22 cellular contexts compared by ENCODE assay signal in genomic region chr22:45425531-45426265, GRCh38. TPM values are rescaled to one million over a fixed set of nuclear protein-coding genes. Genes with fewer than 3 reads are reported as not detected.
DNase-seq lines count a peak whose midpoint lies in the region; ATAC-seq and TF ChIP-seq lines count a peak whose summit lies in the region.
"Had no signal": no experiment of that assay in that cellular context is flagged by ENCODE, and none has a peak within 500 bp of the region (broad histone marks: within the 10 kb centered on the region; RNA-seq: fewer than 3 reads in every experiment).

No MANE protein-coding gene starts in this region.

- H3K9me3 ChIP-seq in right lobe of liver (no peaks in the 10 kb centered on the region), testis (no peaks in the 10 kb centered on the region)

- H3K4me1 ChIP-seq in right lobe of liver (no peaks in the 10 kb centered on the region), testis (no peaks in the 10 kb centered on the region)

- H3K9me3 Mint-ChIP-seq in stimulated activated effector memory CD8-positive, alpha-beta T cell treated with anti-CD3 and anti-CD28 coated beads, Interleukin-12 subunit alpha, Interleukin-12 subunit beta, amount 100 ng/mL, for 72 hours, result peaks cover 4% of the 10 kb centered on the region
- H3K9me3 Mint-ChIP-seq in activated T-cell treated with anti-CD3 and anti-CD28 coated beads, Interleukin-2, amount 50 U/mL, for 72 hours, result peaks cover 0 to 2% of the 10 kb centered on the region in 2 donors
- H3K9me3 Mint-ChIP-seq: IgD-negative memory B cell had no signal

- no peaks in the 10 kb centered on the region for H3K27me3 Mint-ChIP-seq in activated T-cell treated with anti-CD3 and anti-CD28 coated beads, Interleukin-2, amount 50 U/mL, for 72 hours (ENCODE audit: low read depth)

- 90% methylated on average over 15 of the region's 23 CpGs for WGBS in right lobe of liver (ENCODE audit: insufficient coverage, low coverage, low lambda C conversion rate, missing lambda C conversion rate)
- 92 to 93% methylated on average over 22 to 23 of the region's 23 CpGs for WGBS in testis, 2 donors

- ATAC-seq in right lobe of liver, result no peak
- no peak for ATAC-seq in stimulated activated effector memory CD8-positive, alpha-beta T cell treated with anti-CD3 and anti-CD28 coated beads, Interleukin-12 subunit alpha, Interleukin-12 subunit beta, amount 100 ng/mL, for 72 hours
- ATAC-seq in activated T-cell treated with anti-CD3 and anti-CD28 coated beads, Interleukin-2, amount 50 U/mL, for 72 hours (replicated peaks in 1 of 2), result no peak
- ATAC-seq: PC-3 had no signal

- no peaks in the 10 kb centered on the region for H3K36me3 ChIP-seq in right lobe of liver
- no peaks in the 10 kb centered on the region for H3K36me3 ChIP-seq in testis (ENCODE audit: low read depth, missing control alignments)

- peak; percentile 49 for DNase-seq in activated CD8-positive, alpha-beta memory T cell treated with anti-CD3 and anti-CD28 coated beads for 24 hours
- no peak for DNase-seq in activated CD8-positive, alpha-beta memory T cell treated with anti-CD3 and anti-CD28 coated beads, Interleukin-2, amount 50 U/mL, for 4 hours
- DNase-seq in coronary artery (ENCODE audit: low spot score) (peak; percentile 65), right lobe of liver (peak in 2 of 3 donors; percentile 42 to 43), testis (peak; percentile 8)
- no peak for DNase-seq in stimulated activated effector memory CD8-positive, alpha-beta T cell treated with anti-CD3 and anti-CD28 coated beads, Interleukin-12 subunit alpha, Interleukin-12 subunit beta, amount 100 ng/mL, for 72 hours (ENCODE audit: low spot score in 2 of 2)
- DNase-seq in activated naive CD4-positive, alpha-beta T cell (lab: John Stamatoyannopoulos, UW), result no peak
- DNase-seq in activated T-cell treated with anti-CD3 and anti-CD28 coated beads, Interleukin-2, amount 50 U/mL, for 72 hours, result no peak
- DNase-seq: AML-193, COR-L47, H7, Karpas-422, NCI-H1436, NCI-H1930, NCI-H226, NCI-H524, PC-3, RPMI8226 had no signal

- TF ChIP-seq CTCF in coronary artery (IDR thresholded peaks at IDR 0.05), result no peak
- TF ChIP-seq CTCF in right lobe of liver (IDR thresholded peaks at IDR 0.05), result no peak
- TF ChIP-seq CTCF in testis (IDR thresholded peaks at IDR 0.05), result no peak

- no peaks in the 10 kb centered on the region for H3K36me3 Mint-ChIP-seq in stimulated activated effector memory CD8-positive, alpha-beta T cell treated with anti-CD3 and anti-CD28 coated beads, Interleukin-12 subunit alpha, Interleukin-12 subunit beta, amount 100 ng/mL, for 72 hours
- peaks cover 0 to 5% of the 10 kb centered on the region in 2 donors for H3K36me3 Mint-ChIP-seq in activated T-cell treated with anti-CD3 and anti-CD28 coated beads, Interleukin-2, amount 50 U/mL, for 72 hours (ENCODE audit: insufficient read depth in 2 of 2)

- no peak overlapping the region for H3K27ac Mint-ChIP-seq in stimulated activated effector memory CD8-positive, alpha-beta T cell treated with anti-CD3 and anti-CD28 coated beads, Interleukin-12 subunit alpha, Interleukin-12 subunit beta, amount 100 ng/mL, for 72 hours
- H3K27ac Mint-ChIP-seq in activated T-cell treated with anti-CD3 and anti-CD28 coated beads, Interleukin-2, amount 50 U/mL, for 72 hours, result no peak overlapping the region

- H3K4me3 Mint-ChIP-seq in stimulated activated effector memory CD8-positive, alpha-beta T cell treated with anti-CD3 and anti-CD28 coated beads, Interleukin-12 subunit alpha, Interleukin-12 subunit beta, amount 100 ng/mL, for 72 hours, result no peak overlapping the region
- H3K4me3 Mint-ChIP-seq in activated T-cell treated with anti-CD3 and anti-CD28 coated beads, Interleukin-2, amount 50 U/mL, for 72 hours, result no peak overlapping the region

- TF ChIP-seq POLR2A in right lobe of liver (IDR thresholded peaks at IDR 0.05), result no peak
- no peak for TF ChIP-seq POLR2A in testis (IDR thresholded peaks at IDR 0.05)

- H3K27me3 ChIP-seq in right lobe of liver (no peaks in the 10 kb centered on the region), testis (no peaks in the 10 kb centered on the region)

- H3K4me3 ChIP-seq in coronary artery (no peak overlapping the region), right lobe of liver (no peak overlapping the region), testis (no peak overlapping the region)

- no peak overlapping the region for H3K27ac ChIP-seq in coronary artery
- no peak overlapping the region for H3K27ac ChIP-seq in right lobe of liver
- no peak overlapping the region for H3K27ac ChIP-seq in testis
- H3K27ac ChIP-seq: 22Rv1 had no signal

- intact Hi-C loops in right lobe of liver (cut with DNase I), result no loop called here
- intact Hi-C loops in testis (cut with DNase I; ENCODE audit: low total_unique reads), result no loop called here

- H3K4me1 Mint-ChIP-seq in stimulated activated effector memory CD8-positive, alpha-beta T cell treated with anti-CD3 and anti-CD28 coated beads, Interleukin-12 subunit alpha, Interleukin-12 subunit beta, amount 100 ng/mL, for 72 hours, result peaks cover 5% of the 10 kb centered on the region
- peaks cover 5% of the 10 kb centered on the region for H3K4me1 Mint-ChIP-seq in activated T-cell treated with anti-CD3 and anti-CD28 coated beads, Interleukin-2, amount 50 U/mL, for 72 hours (ENCODE audit: low read depth)

RNA-seq across cellular contexts. Expression of gene RIBC2, which starts 12.2 kb away (rescaled TPM):
- total RNA-seq in right lobe of liver, result under 1 TPM in 2 of 6 experiments, not detected in 4; 0.18 to 0.87 TPM
- 10 to 100 TPM; 20.3 to 38.5 TPM for total RNA-seq in testis
- polyA plus RNA-seq in testis (ENCODE audit: insufficient read depth, low read depth, low replicate concordance), result 66.7 TPM
- 1 to 10 TPM; 3.5 to 7.6 TPM for total RNA-seq in activated T-cell treated with anti-CD3 and anti-CD28 coated beads, Interleukin-2, amount 50 U/mL, for 72 hours
- polyA plus RNA-seq: IgD-negative memory B cell had no signal

RNA-seq across cellular contexts. Expression of gene SMC1B, which starts 12.3 kb away (rescaled TPM):
- not detected for total RNA-seq in right lobe of liver
- total RNA-seq in testis, result 10 to 100 TPM; 24.7 to 46.8 TPM
- 10.1 TPM for polyA plus RNA-seq in testis (ENCODE audit: insufficient read depth, low read depth, low replicate concordance)
- 1 to 10 TPM; 2.7 to 3.2 TPM for total RNA-seq in activated T-cell treated with anti-CD3 and anti-CD28 coated beads, Interleukin-2, amount 50 U/mL, for 72 hours
- total RNA-seq: H7, HT-29, MCF 10A had no signal
- polyA plus RNA-seq: IgD-negative memory B cell had no signal

Comparison
In these comparisons a context has a peak if more than half of its experiments do, and no peak if none do; other contexts are left out.
1. DNase-seq: peak in activated CD8-positive, alpha-beta memory T cell treated with anti-CD3 and anti-CD28 coated beads for 24 hours (single experiment), coronary artery (single experiment), right lobe of liver (2 of 3) and testis (single experiment); none in activated CD8-positive, alpha-beta memory T cell treated with anti-CD3 and anti-CD28 coated beads, Interleukin-2, amount 50 U/mL, for 4 hours (single experiment), stimulated activated effector memory CD8-positive, alpha-beta T cell treated with anti-CD3 and anti-CD28 coated beads, Interleukin-12 subunit alpha, Interleukin-12 subunit beta, amount 100 ng/mL, for 72 hours (0 of 2), activated naive CD4-positive, alpha-beta T cell (0 of 4) and activated T-cell treated with anti-CD3 and anti-CD28 coated beads, Interleukin-2, amount 50 U/mL, for 72 hours (0 of 2).
2. RNA of gene SMC1B, which starts 12.3 kb away (total RNA-seq): 24.7 to 46.8 TPM in testis; 2.7 to 3.2 TPM in activated T-cell treated with anti-CD3 and anti-CD28 coated beads, Interleukin-2, amount 50 U/mL, for 72 hours and not detected in right lobe of liver; every median in the first group is over 4 times any median in the second.